In the genomic region with DNA sequence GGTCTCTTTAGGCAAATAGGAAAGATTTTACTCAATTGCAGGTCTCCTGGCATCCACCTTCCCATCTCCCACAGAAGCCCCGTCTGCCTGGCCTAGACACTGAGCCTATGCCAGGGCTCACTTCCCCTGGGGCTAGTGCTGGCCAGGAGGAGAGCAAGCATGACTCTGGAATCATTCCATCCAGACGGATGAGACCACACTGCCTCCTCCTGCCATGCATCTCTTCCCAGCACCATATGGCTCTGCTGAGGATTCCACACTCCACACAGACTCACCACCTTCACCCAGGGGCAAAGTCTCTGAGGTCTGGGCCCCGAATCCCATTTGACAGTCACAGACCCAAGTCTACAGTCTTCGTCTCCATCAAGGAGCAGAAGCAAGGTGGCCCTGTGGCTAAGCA, we compare ENCODE assay signal across 17 cellular contexts.
"Had no signal": no experiment of that assay in that cellular context is flagged by ENCODE, and none has a peak within 500 bp of the region (broad histone marks: within the 10 kb centered on the region; RNA-seq: fewer than 3 reads in every experiment).

No MANE protein-coding gene starts in this region.

- H3K27me3 ChIP-seq: heart left ventricle, hepatocyte, right atrium auricular region, tibial nerve, vagina had no signal

- H3K4me1 ChIP-seq: gastroesophageal sphincter, lower lobe of right lung, prostate gland, vagina had no signal

- H3K9me3 ChIP-seq: lower lobe of right lung, prostate gland, right atrium auricular region, thoracic aorta, vagina had no signal

- H3K27ac ChIP-seq: dorsolateral prefrontal cortex, gastroesophageal sphincter, hepatocyte, left ventricle myocardium inferior, lower lobe of right lung, prostate gland, right atrium auricular region, thoracic aorta, tibial nerve, vagina had no signal

- ATAC-seq: gastroesophageal sphincter; left colon; lower lobe of right lung; natural killer cell; stimulated activated naive B cell treated with anti-CD40 and anti-IgM and Interleukin-4, amounts not matched to agents 10 μg/mL and 1 μg/mL and 100 μg/mL, for 72 hours had no signal

- H3K4me3 ChIP-seq: dorsolateral prefrontal cortex, gastroesophageal sphincter, heart left ventricle, hepatocyte, left ventricle myocardium inferior, lower lobe of right lung, prostate gland, right atrium auricular region, thoracic aorta, tibial nerve, vagina had no signal

- H3K36me3 ChIP-seq: gastroesophageal sphincter, heart left ventricle, left ventricle myocardium inferior, lower lobe of right lung, prostate gland, right atrium auricular region, thoracic aorta, tibial nerve, vagina had no signal

- H3K4me2 ChIP-seq: hepatocyte had no signal

- H2AFZ ChIP-seq: hepatocyte had no signal

- DNase-seq: cerebellar nuclear complex; effector CD4-positive, alpha-beta T cell; left colon; natural killer cell; stimulated activated CD4-positive, alpha-beta T cell treated with anti-CD3 and anti-CD28 coated beads, Interleukin-2, amount 100 ng/mL, for 48 hours; stimulated activated naive B cell treated with anti-CD40 and anti-IgM and Interleukin-4, amounts not matched to agents 10 μg/mL and 1 μg/mL and 100 μg/mL, for 72 hours had no signal
